Comparison of ENCODE assay signal across 8 cellular contexts in the genomic region with DNA sequence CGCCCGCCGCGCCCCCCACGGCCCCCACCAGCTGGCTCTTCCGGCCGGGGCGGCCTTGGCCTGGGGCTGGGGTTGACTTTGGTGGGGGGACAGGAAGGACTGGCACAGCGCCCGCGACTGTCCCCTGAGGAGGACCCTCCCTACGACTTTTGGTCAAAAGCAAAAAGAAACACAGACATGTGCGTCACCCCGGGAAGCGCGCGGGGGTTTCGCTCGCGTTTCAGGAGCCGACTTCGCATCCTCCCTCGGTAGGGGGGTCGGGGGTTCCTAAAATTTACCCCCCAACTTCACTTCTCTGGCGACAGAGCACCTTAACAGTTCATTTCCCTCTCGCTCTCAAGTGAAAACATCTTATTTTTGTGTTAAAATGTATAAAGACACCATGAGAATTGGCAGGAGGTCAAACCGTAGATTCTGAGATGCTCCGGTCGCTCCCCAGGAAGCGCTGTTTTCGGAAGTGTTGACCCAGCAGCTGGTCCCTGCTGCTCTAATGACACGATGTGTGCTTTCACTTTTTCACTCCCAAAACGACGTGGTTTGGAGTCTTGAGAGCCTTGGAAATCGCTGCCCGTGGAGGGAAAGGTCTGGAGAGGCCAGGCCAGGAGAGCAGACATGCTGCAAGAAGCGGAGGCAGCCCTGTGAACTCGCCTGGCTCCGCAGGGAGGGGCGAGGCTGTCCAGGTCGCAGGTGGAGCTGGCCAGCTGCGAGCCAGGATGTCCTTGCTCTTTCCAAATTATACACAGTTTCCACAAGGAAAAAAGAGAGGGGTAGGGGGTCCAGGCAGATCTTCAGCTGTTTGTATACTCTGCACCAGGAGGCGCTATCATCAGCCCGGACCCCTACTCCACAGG.
DNase-seq lines count a peak whose midpoint lies in the region; TF ChIP-seq lines count a peak whose summit lies in the region.

No MANE protein-coding gene starts in this region.

- peak overlapping the region; percentile 75 for H2AK5ac ChIP-seq in mesenchymal stem cell (ENCODE audit: low read length, severe bottlenecking)

- no peak for TF ChIP-seq CTCF in stomach (IDR thresholded peaks at IDR 0.05)

- H2BK5ac ChIP-seq in mesenchymal stem cell (ENCODE audit: low read depth, low read length, poor library complexity, severe bottlenecking) = peak overlapping the region; percentile 81

- peak overlapping the region; percentile 67 for H3K4me3 ChIP-seq in HUES64 (ENCODE audit: low read length)
- H3K4me3 ChIP-seq in endocrine pancreas (ENCODE audit: control insufficient read depth, insufficient read depth, low read length) = peak overlapping the region; percentile 74
- peak overlapping the region; percentile 58 to 83 for H3K4me3 ChIP-seq in mesenchymal stem cell (ENCODE audit: insufficient read depth in 1 of 2, low read depth in 1 of 2, low read length in 2 of 2)
- H3K4me3 ChIP-seq in stomach = peak overlapping the region; percentile 62 to 72 (median 66)

- H3K4me2 ChIP-seq in mesenchymal stem cell (ENCODE audit: low read length, poor library complexity, severe bottlenecking) = peak overlapping the region; percentile 67

- H2BK12ac ChIP-seq in mesenchymal stem cell (ENCODE audit: low read length in 2 of 2) = peak overlapping the region; percentile 7 to 93

- 3% methylated on average over 44 of the region's 44 CpGs for WGBS in HUES64
- WGBS in mesenchymal stem cell = 3% methylated on average over 33 of the region's 44 CpGs
- WGBS in stomach, 5 donors = 2 to 4% (median 2%) methylated on average over 30 to 44 of the region's 44 CpGs

- H2BK120ac ChIP-seq in mesenchymal stem cell (ENCODE audit: low read depth, low read length) = peak overlapping the region; percentile 98

- peak overlapping the region; percentile 94 for H4K91ac ChIP-seq in mesenchymal stem cell (ENCODE audit: low read length)

- intact Hi-C loops in stomach (cut with DNase I; ENCODE audit: low total_unique reads) = no loop called here

- H3K27ac ChIP-seq in HUES64 (ENCODE audit: low read depth, low read length) (no peak overlapping the region), mesenchymal stem cell (ENCODE audit: low read length, poor library complexity, severe bottlenecking) (peak overlapping the region; percentile 8), stomach (peak overlapping the region; percentile 3 to 94 (median 88))

- peak overlapping the region; percentile 77 for H2AFZ ChIP-seq in mesenchymal stem cell (ENCODE audit: low read depth, low read length)

- H3K9me3 ChIP-seq in HUES64 (ENCODE audit: insufficient read depth, low read depth, low read length) (no peaks in the 10 kb centered on the region), endocrine pancreas (ENCODE audit: control insufficient read depth, low read length) (no peaks in the 10 kb centered on the region), mesenchymal stem cell (ENCODE audit: control insufficient read depth, low read length) (no peaks in the 10 kb centered on the region), stomach (no peaks in the 10 kb centered on the region)

- TF ChIP-seq EP300 in stomach (IDR thresholded peaks at IDR 0.05) = no peak

- H3K14ac ChIP-seq in mesenchymal stem cell (ENCODE audit: low read length in 2 of 2) = peak overlapping the region; percentile 81 to 98

- H3K79me1 ChIP-seq in mesenchymal stem cell (replicated peaks; ENCODE audit: low read length, poor library complexity, severe bottlenecking) = peaks cover 2% of the 10 kb centered on the region

- in situ Hi-C loops in G401 (cut with HindIII; ENCODE audit: low sequenced_read_pairs) = no loop called here

- peak overlapping the region; percentile 92 for H4K8ac ChIP-seq in mesenchymal stem cell (ENCODE audit: low read length)

- TF ChIP-seq POLR2A in stomach (IDR thresholded peaks at IDR 0.05) = no peak

- peak overlapping the region in 1 of 2 experiments; percentile 83 for H3K23ac ChIP-seq in mesenchymal stem cell (ENCODE audit: low read length in 2 of 2)

- H3K9ac ChIP-seq in HUES64 (ENCODE audit: low read depth, low read length) (peak overlapping the region; percentile 22; the same call in 1 of the 2 replicates), endocrine pancreas (ENCODE audit: control insufficient read depth, insufficient read depth, low read length) (peak overlapping the region; percentile 61), mesenchymal stem cell (ENCODE audit: low read length) (peak overlapping the region; percentile 86)

- peak overlapping the region; percentile 77 for H2BK15ac ChIP-seq in mesenchymal stem cell (ENCODE audit: low read depth, poor library complexity, severe bottlenecking)

- H3K4me1 ChIP-seq in HUES64 (ENCODE audit: insufficient read depth, low read length) = 0 out of 2 replicates have a peak, but pooled peaks cover 7% of the 10 kb centered on the region
- no peaks in the 10 kb centered on the region for H3K4me1 ChIP-seq in endocrine pancreas (ENCODE audit: control insufficient read depth, insufficient read depth, low read length)
- peaks cover 15% of the 10 kb centered on the region for H3K4me1 ChIP-seq in mesenchymal stem cell (ENCODE audit: control insufficient read depth, insufficient read depth, low read depth, low read length)
- H3K4me1 ChIP-seq in stomach = peaks cover 7 to 35% (median 31%) of the 10 kb centered on the region in 4 donors

- DNase-seq in G401 (ENCODE audit: low spot score) (peak; percentile 71), mesenchymal stem cell (peak; percentile 71), stomach (peak; percentile 46), cerebellar nuclear complex (lab: John Stamatoyannopoulos, UW) (no peak), SK-N-DZ (ENCODE audit: low spot score) (no peak)
- peak; percentile 45 for DNase-seq in activated CD4-positive, alpha-beta T cell treated with anti-CD3 and anti-CD28 coated beads, Interleukin-2, amount 50 U/mL, for 1 hour

- peak overlapping the region; percentile 47 to 99 for H3K18ac ChIP-seq in mesenchymal stem cell (ENCODE audit: low read depth in 1 of 2, low read length in 2 of 2)

- no peaks in the 10 kb centered on the region for H3K36me3 ChIP-seq in HUES64 (ENCODE audit: insufficient read depth, low read length)
- no peaks in the 10 kb centered on the region for H3K36me3 ChIP-seq in endocrine pancreas (ENCODE audit: control insufficient read depth, insufficient read depth, low read length)
- no peaks in the 10 kb centered on the region for H3K36me3 ChIP-seq in mesenchymal stem cell (ENCODE audit: control insufficient read depth in 1 of 2, insufficient read depth in 2 of 2, low read depth in 1 of 2, low read length in 2 of 2)
- H3K36me3 ChIP-seq in stomach = no peaks in the 10 kb centered on the region

- peak overlapping the region; percentile 89 to 96 for H3K4ac ChIP-seq in mesenchymal stem cell (ENCODE audit: low read depth in 1 of 2, low read length in 2 of 2)

- H3K27me3 ChIP-seq in HUES64 (ENCODE audit: insufficient read depth, low read length) = peaks cover 43% of the 10 kb centered on the region
- no peaks in the 10 kb centered on the region for H3K27me3 ChIP-seq in endocrine pancreas (ENCODE audit: control insufficient read depth, insufficient read depth, low read length)
- peaks cover 0 to 3% of the 10 kb centered on the region in 2 experiments for H3K27me3 ChIP-seq in mesenchymal stem cell (ENCODE audit: control insufficient read depth in 1 of 2, insufficient read depth in 1 of 2, low read length in 2 of 2)
- H3K27me3 ChIP-seq in stomach = peaks cover 0 to 4% (median 0%) of the 10 kb centered on the region in 3 donors

Comparison
In these comparisons a context has a peak if more than half of its experiments do, and no peak if none do; other contexts are left out.
1. DNase-seq: peak in G401 (single experiment), activated CD4-positive, alpha-beta T cell treated with anti-CD3 and anti-CD28 coated beads, Interleukin-2, amount 50 U/mL, for 1 hour (single experiment), mesenchymal stem cell (single experiment) and stomach (single experiment); none in cerebellar nuclear complex (0 of 2) and SK-N-DZ (single experiment).
2. H3K9ac ChIP-seq: peak in every context shown above with its lines; median percentile 86 in mesenchymal stem cell; 61 in endocrine pancreas; 22 in HUES64.
3. Peak in every context shown above with its lines, with median percentiles within 50 percentile points of each other: H3K4me3 ChIP-seq.